1 cellular context compared by ENCODE assay signal in genomic region chr6:27668442-27669275, GRCh38.
TF ChIP-seq lines count a peak whose summit lies in the region.

No MANE protein-coding gene starts in this region.

TF ChIP-seq in HepG2, 621 proteins besides CTCF, POLR2A, EP300 and RAD21 (continued from another document and continues in another):
- TF ChIP-seq KDM5A (IDR thresholded peaks at IDR 0.05; ENCODE audit: borderline replicate concordance, low read length) (peak; percentile 30; the same call in 1 of the 2 replicates), ELF3 (CRISPR knock-in tag; IDR thresholded peaks at IDR 0.05) (0 out of 2 replicates have a peak, but pooled peaks have one; percentile 22), CREB3 (CRISPR knock-in tag; IDR thresholded peaks at IDR 0.05) (no peak), ZNF407 (CRISPR knock-in tag; IDR thresholded peaks at IDR 0.05; ENCODE audit: not compliant biosample characterization) (no peak), MIXL1 (CRISPR knock-in tag; IDR thresholded peaks at IDR 0.05) (peak; percentile 68), ZNF780A (CRISPR knock-in tag; IDR thresholded peaks at IDR 0.05) (no peak), KLF13 (CRISPR knock-in tag; IDR thresholded peaks at IDR 0.05) (no peak), ZNF687 (CRISPR knock-in tag; IDR thresholded peaks at IDR 0.05) (peak; percentile 21; the same call in 1 of the 2 replicates), MNT (IDR thresholded peaks at IDR 0.05) (no peak), ZNF232 (CRISPR knock-in tag; IDR thresholded peaks at IDR 0.05; ENCODE audit: borderline replicate concordance) (peak; percentile 56; the same call in 1 of the 2 replicates), FOXC1 (CRISPR knock-in tag; IDR thresholded peaks at IDR 0.05; ENCODE audit: borderline replicate concordance) (0 out of 2 replicates have a peak, but pooled peaks have one; percentile 61), TBX2 (CRISPR knock-in tag; IDR thresholded peaks at IDR 0.05; ENCODE audit: borderline replicate concordance) (peak; percentile 19; the same call in 1 of the 2 replicates), THAP11 (CRISPR knock-in tag; IDR thresholded peaks at IDR 0.05) (peak; percentile 29; the same call in 1 of the 2 replicates), ZBTB20 (CRISPR knock-in tag; IDR thresholded peaks at IDR 0.05; ENCODE audit: borderline replicate concordance, low read depth) (0 out of 2 replicates have a peak, but pooled peaks have one; percentile 22), HDAC6 (IDR thresholded peaks at IDR 0.05; ENCODE audit: low read depth, low read length) (no peak), SNRNP70 (IDR thresholded peaks at IDR 0.05; ENCODE audit: low read depth, low read length) (no peak), ZNF430 (CRISPR knock-in tag; IDR thresholded peaks at IDR 0.05) (no peak), ZNF343 (CRISPR knock-in tag; IDR thresholded peaks at IDR 0.05) (no peak), ZNF33B (CRISPR knock-in tag; IDR thresholded peaks at IDR 0.05) (no peak), CBX2 (IDR thresholded peaks at IDR 0.05; ENCODE audit: low read depth, low read length) (no peak), CBX2 (CRISPR knock-in tag; IDR thresholded peaks at IDR 0.05; ENCODE audit: low read depth) (no peak), ZNF883 (CRISPR knock-in tag; IDR thresholded peaks at IDR 0.05; ENCODE audit: not compliant biosample characterization) (no peak), USF2 (IDR thresholded peaks at IDR 0.05; ENCODE audit: low read depth, low read length) (no peak), USF2 (CRISPR knock-in tag; IDR thresholded peaks at IDR 0.05; ENCODE audit: borderline replicate concordance) (no peak), AKAP8 (CRISPR knock-in tag; IDR thresholded peaks at IDR 0.05) (no peak), HHEX (CRISPR knock-in tag; IDR thresholded peaks at IDR 0.05) (no peak), SP1 (IDR thresholded peaks at IDR 0.05) (no peak), SP1 (CRISPR knock-in tag; IDR thresholded peaks at IDR 0.05) (no peak), ATF7 (IDR thresholded peaks at IDR 0.05) (no peak), ATF7 (CRISPR knock-in tag; IDR thresholded peaks at IDR 0.05) (no peak), ZNF589 (CRISPR knock-in tag; conservative IDR thresholded peaks at IDR 0.05) (no peak), ZNF460 (CRISPR knock-in tag; IDR thresholded peaks at IDR 0.05; ENCODE audit: borderline replicate concordance) (no peak), LCORL (IDR thresholded peaks at IDR 0.05) (no peak), LCORL (CRISPR knock-in tag; IDR thresholded peaks at IDR 0.05) (peak; percentile 73), ZNF234 (CRISPR knock-in tag; conservative IDR thresholded peaks at IDR 0.05) (peak; percentile 60; the same call in 1 of the 2 replicates), ZNF597 (CRISPR knock-in tag; IDR thresholded peaks at IDR 0.05) (no peak), FOSL1 (CRISPR knock-in tag; IDR thresholded peaks at IDR 0.05; ENCODE audit: borderline replicate concordance) (no peak), ZNF598 (CRISPR knock-in tag; IDR thresholded peaks at IDR 0.05; ENCODE audit: borderline replicate concordance) (0 out of 2 replicates have a peak, but pooled peaks have one; percentile 44), ZSCAN22 (CRISPR knock-in tag; IDR thresholded peaks at IDR 0.05) (no peak), HIC2 (CRISPR knock-in tag; IDR thresholded peaks at IDR 0.05; ENCODE audit: low read depth) (no peak)
